11 cellular contexts compared by ENCODE assay signal in genomic region chr1:85134583-85135455, GRCh38.
A peak's percentile ranks its signal among the peaks of the same experiment; 100 is the strongest.
DNase-seq lines count a peak whose midpoint lies in the region; ATAC-seq and TF ChIP-seq lines count a peak whose summit lies in the region.
"Had no signal": no experiment of that assay in that cellular context is flagged by ENCODE, and none has a peak within 500 bp of the region (broad histone marks: within the 10 kb centered on the region; RNA-seq: fewer than 3 reads in every experiment).

No MANE protein-coding gene starts in this region.

- ATAC-seq in left colon (peak; percentile 45), HG02885 (IDR thresholded peaks at IDR 0.05; ENCODE audit: poor library complexity, unreplicated experiment) (no peak)
- ATAC-seq: activated naive CD4-positive, alpha-beta T cell treated with anti-CD3 and anti-CD28 coated beads, Interleukin-2, amount 50 U/mL, for 72 hours had no signal

- no peak overlapping the region for H3K27ac ChIP-seq in coronary artery

- intact Hi-C loops in left colon (cut with DNase I, micrococcal nuclease) = no loop called here

- peak; percentile 53 for DNase-seq in Ammon's horn (ENCODE audit: low spot score)
- peak; percentile 17 for DNase-seq in LHCN-M2 (ENCODE audit: low read depth)
- peak; percentile 83 for DNase-seq in amniotic epithelial cell (ENCODE audit: low read depth)
- no peak for DNase-seq in left colon
- DNase-seq in GM20000 (ENCODE audit: low spot score) = no peak
- DNase-seq in stimulated activated CD4-positive, alpha-beta T cell treated with anti-CD3 and anti-CD28 coated beads, Interleukin-4, amount 100 ng/mL, for 4 hours = no peak
- DNase-seq in coronary artery (ENCODE audit: low spot score) = no peak
- DNase-seq: stimulated activated CD4-positive, alpha-beta T cell treated with anti-CD3 and anti-CD28 coated beads, Interleukin-15, amount 100 ng/mL, for 24 hours; substantia nigra had no signal

- TF ChIP-seq CTCF in GM20000 (IDR thresholded peaks at IDR 0.05; ENCODE audit: extremely low read depth, missing control alignments) = no peak
- no peak for TF ChIP-seq CTCF in coronary artery (IDR thresholded peaks at IDR 0.05)

- no peak overlapping the region for H3K4me3 ChIP-seq in coronary artery

Comparison
In these comparisons a context has a peak if more than half of its experiments do, and no peak if none do; other contexts are left out.
1. DNase-seq: peak in Ammon's horn (single experiment), LHCN-M2 (single experiment) and amniotic epithelial cell (single experiment); none in left colon (0 of 2), GM20000 (single experiment), stimulated activated CD4-positive, alpha-beta T cell treated with anti-CD3 and anti-CD28 coated beads, Interleukin-4, amount 100 ng/mL, for 4 hours (0 of 2) and coronary artery (single experiment).